ENCODE assay signal across 8 cellular contexts in the genomic region with DNA sequence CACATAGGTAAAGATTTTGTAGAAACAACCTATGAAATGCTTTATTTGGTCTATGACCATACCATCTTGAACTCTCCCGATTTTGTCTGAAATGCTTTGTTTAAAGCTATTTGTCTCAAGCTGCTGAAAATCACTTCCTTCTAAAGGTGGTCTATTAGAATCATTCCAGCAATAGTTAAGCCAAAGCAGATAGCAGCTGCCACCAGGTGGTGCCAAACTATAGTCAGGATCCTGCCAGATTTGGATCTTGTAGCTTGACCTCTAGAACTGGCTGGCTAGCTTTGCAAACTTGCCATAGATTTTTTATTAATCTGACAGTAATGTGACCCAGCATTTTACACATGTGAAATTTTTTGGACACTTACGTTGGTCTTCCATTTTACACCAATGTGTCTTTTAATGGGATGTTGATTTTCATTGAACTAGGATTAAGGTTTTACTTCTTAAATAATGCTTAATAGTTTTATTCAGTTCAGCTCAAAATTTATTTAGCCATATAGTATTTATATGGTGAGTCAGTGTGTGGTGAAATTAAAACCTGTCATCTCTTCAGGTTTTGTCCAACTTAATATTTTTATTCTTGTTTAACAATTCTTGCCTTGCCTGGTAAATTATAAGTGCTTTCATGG. TPM values are rescaled to one million over a fixed set of nuclear protein-coding genes. Genes with fewer than 3 reads are reported as not detected.
DNase-seq lines count a peak whose midpoint lies in the region; ATAC-seq, FAIRE-seq and TF ChIP-seq lines count a peak whose summit lies in the region.

No MANE protein-coding gene starts in this region.

- no peak for ATAC-seq in GM18502 (IDR thresholded peaks at IDR 0.05; ENCODE audit: poor library complexity, unreplicated experiment)

- peak overlapping the region; percentile 25 for H3K27ac Mint-ChIP-seq in activated naive CD8-positive, alpha-beta T cell treated with anti-CD3 and anti-CD28 coated beads for 36 hours

- no peaks in the 10 kb centered on the region for H3K9me2 ChIP-seq in hepatocyte (replicated peaks; ENCODE audit: insufficient read depth)

- H3K36me3 ChIP-seq in hepatocyte (replicated peaks; ENCODE audit: insufficient read depth, low read depth), result no peaks in the 10 kb centered on the region

- no peak for FAIRE-seq in frontal cortex (lab: Jason Lieb, UNC)

- peak; percentile 70 for TF ChIP-seq CTCF in hepatocyte (IDR thresholded peaks at IDR 0.05; ENCODE audit: poor library complexity)

- no peaks in the 10 kb centered on the region for H4K20me1 ChIP-seq in hepatocyte (ENCODE audit: insufficient read depth, poor library complexity, severe bottlenecking)

- no peak overlapping the region for H3K4me2 ChIP-seq in hepatocyte

- no peaks in the 10 kb centered on the region for H3K79me2 ChIP-seq in hepatocyte

- no peaks in the 10 kb centered on the region for H3K27me3 Mint-ChIP-seq in activated naive CD8-positive, alpha-beta T cell treated with anti-CD3 and anti-CD28 coated beads for 36 hours

- H3K9me3 Mint-ChIP-seq in activated naive CD8-positive, alpha-beta T cell treated with anti-CD3 and anti-CD28 coated beads for 36 hours, result no peaks in the 10 kb centered on the region

- peaks cover 39% of the 10 kb centered on the region for H3K36me3 Mint-ChIP-seq in activated naive CD8-positive, alpha-beta T cell treated with anti-CD3 and anti-CD28 coated beads for 36 hours

- H3K27ac ChIP-seq in hepatocyte, result no peak overlapping the region

- no peak overlapping the region for H3K4me3 ChIP-seq in hepatocyte

- peak; percentile 59 for DNase-seq in A172 (ENCODE audit: low spot score)
- DNase-seq in ELF-1 (ENCODE audit: low read depth, low spot score), result peak; percentile 39
- peak; percentile 46 for DNase-seq in NCI-H1105 treated with DMSO at 0.1 percent for 48 hours (lab: John Stamatoyannopoulos, UW)
- peak; percentile 10 for DNase-seq in activated naive CD8-positive, alpha-beta T cell treated with anti-CD3 and anti-CD28 coated beads for 36 hours
- DNase-seq in hepatocyte (ENCODE audit: low spot score), result peak; percentile 63
- peak; percentile 81 for DNase-seq in superior temporal gyrus (ENCODE audit: extremely low spot score)
- DNase-seq in frontal cortex (ENCODE audit: low spot score in 2 of 2), result no peak

- no peak overlapping the region for H3K4me3 Mint-ChIP-seq in activated naive CD8-positive, alpha-beta T cell treated with anti-CD3 and anti-CD28 coated beads for 36 hours

- no peak overlapping the region for H2AFZ ChIP-seq in hepatocyte

- no peaks in the 10 kb centered on the region for H3K4me1 ChIP-seq in hepatocyte (ENCODE audit: insufficient read depth)

- H3K27me3 ChIP-seq in hepatocyte, result no peaks in the 10 kb centered on the region

- no peaks in the 10 kb centered on the region for H3K4me1 Mint-ChIP-seq in activated naive CD8-positive, alpha-beta T cell treated with anti-CD3 and anti-CD28 coated beads for 36 hours

- 63% methylated on average over 2 of the region's 2 CpGs for WGBS in hepatocyte (ENCODE audit: low lambda C conversion rate, missing lambda C conversion rate)

- no peaks in the 10 kb centered on the region for H3K9me3 ChIP-seq in hepatocyte (ENCODE audit: low read depth)

RNA-seq across cellular contexts. Expression of gene CTR9, which starts 19.7 kb away (rescaled TPM):
- total RNA-seq in A172 (2014; rRNA removed; shearing (Covaris generic)), result 22.6 and 23.1 TPM in 2 replicates
- 10 to 100 TPM; 50.6 TPM for total RNA-seq in activated naive CD8-positive, alpha-beta T cell treated with anti-CD3 and anti-CD28 coated beads for 36 hours
- total RNA-seq in hepatocyte (28.0 and 29.1 TPM in 2 replicates), frontal cortex (39.9 TPM)
- polyA plus RNA-seq in hepatocyte, result 23.6 and 24.4 TPM in 2 replicates

RNA-seq across cellular contexts. Expression of gene EIF4G2, which starts 38.0 kb away (rescaled TPM):
- total RNA-seq in A172 (2014; rRNA removed; shearing (Covaris generic)), result 800 and 932 TPM in 2 replicates
- 1,000 to 10,000 TPM; 1,373 to 1,478 TPM for total RNA-seq in activated naive CD8-positive, alpha-beta T cell treated with anti-CD3 and anti-CD28 coated beads for 36 hours
- total RNA-seq in hepatocyte (605 and 638 TPM in 2 replicates), frontal cortex (941 TPM)
- polyA plus RNA-seq in hepatocyte, result 452 and 503 TPM in 2 replicates

Comparison
In these comparisons a context has a peak if more than half of its experiments do, and no peak if none do; other contexts are left out.
1. DNase-seq: peak in A172 (single experiment), ELF-1 (single experiment), NCI-H1105 treated with DMSO at 0.1 percent for 48 hours (single experiment), activated naive CD8-positive, alpha-beta T cell treated with anti-CD3 and anti-CD28 coated beads for 36 hours (single experiment), hepatocyte (single experiment) and superior temporal gyrus (single experiment); none in frontal cortex (0 of 2).